Comparison of ENCODE assay signal across 14 cellular contexts in the genomic region with DNA sequence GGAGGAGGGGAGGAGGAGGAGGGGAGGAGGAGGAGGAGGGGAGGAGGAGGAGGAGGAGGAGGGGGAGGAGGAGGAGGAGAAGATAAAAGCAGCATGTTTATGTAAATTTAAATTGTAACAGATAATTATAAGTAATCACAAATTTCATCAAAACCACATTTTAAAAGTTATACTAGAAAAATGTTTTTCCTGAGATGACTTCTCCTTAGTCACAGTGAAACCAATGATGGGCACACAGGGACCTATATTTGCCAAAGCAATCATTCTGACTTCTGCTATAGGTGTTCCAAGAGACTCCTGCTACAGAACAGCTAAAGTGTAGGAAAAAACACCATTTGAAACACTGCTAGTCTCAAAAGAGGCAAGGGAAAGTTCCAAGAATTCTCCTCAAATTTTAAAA.
DNase-seq lines count a peak whose midpoint lies in the region; ATAC-seq and TF ChIP-seq lines count a peak whose summit lies in the region.
"Had no signal": no experiment of that assay in that cellular context is flagged by ENCODE, and none has a peak within 500 bp of the region (broad histone marks: within the 10 kb centered on the region; RNA-seq: fewer than 3 reads in every experiment).

No MANE protein-coding gene starts in this region.

- intact Hi-C loops in esophagus muscularis mucosa (cut with DNase I) (no loop called here), left colon (cut with DNase I, micrococcal nuclease) (no loop called here)

- no peaks in the 10 kb centered on the region for H3K9me3 ChIP-seq in esophagus muscularis mucosa
- H3K9me3 ChIP-seq: Caco-2 had no signal

- H3K36me3 ChIP-seq in esophagus muscularis mucosa = peaks cover 13 to 57% (median 37%) of the 10 kb centered on the region in 4 donors

- no peak for TF ChIP-seq POLR2A in esophagus muscularis mucosa (IDR thresholded peaks at IDR 0.05; ENCODE audit: low read depth)

- H3K36me3 Mint-ChIP-seq in activated naive CD4-positive, alpha-beta T cell treated with anti-CD3 and anti-CD28 coated beads, Interleukin-2, amount 50 U/mL, for 72 hours = peaks cover 4 to 10% of the 10 kb centered on the region in 2 donors

- peaks cover 11 to 38% (median 24%) of the 10 kb centered on the region in 4 donors for H3K4me1 ChIP-seq in esophagus muscularis mucosa
- H3K4me1 ChIP-seq: Caco-2 had no signal

- H3K27ac Mint-ChIP-seq in activated naive CD4-positive, alpha-beta T cell treated with anti-CD3 and anti-CD28 coated beads, Interleukin-2, amount 50 U/mL, for 72 hours = peak overlapping the region; percentile 68 to 89

- ATAC-seq in activated naive CD4-positive, alpha-beta T cell treated with anti-CD3 and anti-CD28 coated beads, Interleukin-2, amount 50 U/mL, for 72 hours = peak; percentile 82 to 85
- ATAC-seq in SK-N-SH treated with all-trans-retinoic acid at 6 μM for 48 hours (peak; percentile 25; the same call in 2 of the 3 replicates), left colon (no peak), omental fat pad (ENCODE audit: low FRiP score) (no peak)
- ATAC-seq in stimulated activated naive CD8-positive, alpha-beta T cell treated with anti-CD3 and anti-CD28 coated beads, Interleukin-15, Interleukin-2, amounts not matched to agents 100 U/mL and 50 U/mL, for 24 hours = peak; percentile 40

- H3K4me3 ChIP-seq in esophagus muscularis mucosa = no peak overlapping the region

- TF ChIP-seq EP300 in esophagus muscularis mucosa (IDR thresholded peaks at IDR 0.05) = no peak

- H3K9me3 Mint-ChIP-seq in activated naive CD4-positive, alpha-beta T cell treated with anti-CD3 and anti-CD28 coated beads, Interleukin-2, amount 50 U/mL, for 72 hours = no peaks in the 10 kb centered on the region
- H3K9me3 Mint-ChIP-seq: naive B cell had no signal

- H3K27ac ChIP-seq in esophagus muscularis mucosa (replicated peaks in 1 of 4) = peak overlapping the region; percentile 15 to 58 (median 28)

- peak in 1 of 2 donors; percentile 13 for DNase-seq in activated naive CD4-positive, alpha-beta T cell treated with anti-CD3 and anti-CD28 coated beads, Interleukin-2, amount 50 U/mL, for 72 hours (ENCODE audit: low spot score in 2 of 2)
- no peak for DNase-seq in activated naive CD4-positive, alpha-beta T cell treated with anti-CD3 and anti-CD28 coated beads, Interleukin-2, amount 50 U/mL, for 16 hours
- no peak for DNase-seq in esophagus muscularis mucosa (ENCODE audit: extremely low spot score)
- DNase-seq in stimulated activated naive CD8-positive, alpha-beta T cell treated with anti-CD3 and anti-CD28 coated beads, Interleukin-15, Interleukin-2, amounts not matched to agents 100 U/mL and 50 U/mL, for 24 hours = no peak
- DNase-seq in left colon = no peak
- DNase-seq in omental fat pad (ENCODE audit: low spot score) = no peak
- no peak for DNase-seq in amygdala (lab: John Stamatoyannopoulos, UW)
- DNase-seq: activated CD4-positive, CD25-positive, alpha-beta regulatory T cell; Caco-2; naive B cell; NCI-H1105 treated with DMSO at 0.1 percent for 48 hours; retina; RPMI8226 had no signal

- TF ChIP-seq CTCF in esophagus muscularis mucosa (IDR thresholded peaks at IDR 0.05) (no peak), omental fat pad (IDR thresholded peaks at IDR 0.05) (no peak)

- no peaks in the 10 kb centered on the region for H3K27me3 ChIP-seq in esophagus muscularis mucosa

TF ChIP-seq in SK-N-SH treated with all-trans-retinoic acid at 6 μM for 48 hours, 23 proteins besides CTCF, POLR2A, EP300 and RAD21:
- TF ChIP-seq PATZ1 (CRISPR knock-in tag; IDR thresholded peaks at IDR 0.05; ENCODE audit: borderline replicate concordance) = no peak
- TF ChIP-seq ZNF8 (CRISPR knock-in tag; IDR thresholded peaks at IDR 0.05) = no peak
- TF ChIP-seq BACH2 (CRISPR knock-in tag; IDR thresholded peaks at IDR 0.05; ENCODE audit: borderline replicate concordance) = no peak
- no peak for TF ChIP-seq ZNF565 (CRISPR knock-in tag; conservative IDR thresholded peaks at IDR 0.05; ENCODE audit: low read depth)
- TF ChIP-seq PPARA (CRISPR knock-in tag; IDR thresholded peaks at IDR 0.05; ENCODE audit: borderline replicate concordance) = no peak
- no peak for TF ChIP-seq ZC3H10 (CRISPR knock-in tag; IDR thresholded peaks at IDR 0.05)
- no peak for TF ChIP-seq TCF4 (CRISPR knock-in tag; IDR thresholded peaks at IDR 0.05; ENCODE audit: borderline replicate concordance)
- TF ChIP-seq ZNF70 (CRISPR knock-in tag; IDR thresholded peaks at IDR 0.05) = no peak
- TF ChIP-seq TOX (CRISPR knock-in tag; IDR thresholded peaks at IDR 0.05; ENCODE audit: borderline replicate concordance) = no peak
- TF ChIP-seq, protein P1, sequence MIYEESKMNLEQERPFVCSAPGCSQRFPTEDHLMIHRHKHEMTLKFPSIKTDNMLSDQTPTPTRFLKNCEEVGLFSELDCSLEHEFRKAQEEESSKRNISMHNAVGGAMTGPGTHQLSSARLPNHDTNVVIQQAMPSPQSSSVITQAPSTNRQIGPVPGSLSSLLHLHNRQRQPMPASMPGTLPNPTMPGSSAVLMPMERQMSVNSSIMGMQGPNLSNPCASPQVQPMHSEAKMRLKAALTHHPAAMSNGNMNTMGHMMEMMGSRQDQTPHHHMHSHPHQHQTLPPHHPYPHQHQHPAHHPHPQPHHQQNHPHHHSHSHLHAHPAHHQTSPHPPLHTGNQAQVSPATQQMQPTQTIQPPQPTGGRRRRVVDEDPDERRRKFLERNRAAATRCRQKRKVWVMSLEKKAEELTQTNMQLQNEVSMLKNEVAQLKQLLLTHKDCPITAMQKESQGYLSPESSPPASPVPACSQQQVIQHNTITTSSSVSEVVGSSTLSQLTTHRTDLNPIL (CRISPR knock-in tag; IDR thresholded peaks at IDR 0.05; ENCODE audit: low read depth) = no peak
- TF ChIP-seq ZFP30 (CRISPR knock-in tag; IDR thresholded peaks at IDR 0.05) = no peak
- TF ChIP-seq POU6F1 (CRISPR knock-in tag; IDR thresholded peaks at IDR 0.05; ENCODE audit: borderline replicate concordance, low read depth) = no peak
- no peak for TF ChIP-seq OSR1 (CRISPR knock-in tag; IDR thresholded peaks at IDR 0.05)
- TF ChIP-seq SNAI2 (CRISPR knock-in tag; IDR thresholded peaks at IDR 0.05) = no peak
- no peak for TF ChIP-seq ISL1 (CRISPR knock-in tag; IDR thresholded peaks at IDR 0.05)
TF ChIP-seq in SK-N-SH treated with all-trans-retinoic acid at 6 μM for 48 hours: peak in this region for 0.

Comparison
In these comparisons a context has a peak if more than half of its experiments do, and no peak if none do; other contexts are left out.
1. ATAC-seq: peak in activated naive CD4-positive, alpha-beta T cell treated with anti-CD3 and anti-CD28 coated beads, Interleukin-2, amount 50 U/mL, for 72 hours (2 of 2), SK-N-SH treated with all-trans-retinoic acid at 6 μM for 48 hours (single experiment) and stimulated activated naive CD8-positive, alpha-beta T cell treated with anti-CD3 and anti-CD28 coated beads, Interleukin-15, Interleukin-2, amounts not matched to agents 100 U/mL and 50 U/mL, for 24 hours (single experiment); none in left colon (single experiment) and omental fat pad (single experiment).